14 cellular contexts compared by ENCODE assay signal in genomic region chr2:60531638-60532216, GRCh38. TPM values are rescaled to one million over a fixed set of nuclear protein-coding genes. Genes with fewer than 3 reads are reported as not detected.
DNase-seq lines count a peak whose midpoint lies in the region; ATAC-seq, FAIRE-seq and TF ChIP-seq lines count a peak whose summit lies in the region.
"Had no signal": no experiment of that assay in that cellular context is flagged by ENCODE, and none has a peak within 500 bp of the region (broad histone marks: within the 10 kb centered on the region; RNA-seq: fewer than 3 reads in every experiment).

No MANE protein-coding gene starts in this region.

- peaks cover 98% of the 10 kb centered on the region for H4K20me1 ChIP-seq in OCI-LY3 (ENCODE audit: insufficient read depth, low read length)

- peak overlapping the region; percentile 91 for H3K27ac Mint-ChIP-seq in glutamatergic neuron (ENCODE audit: unreplicated experiment)
- H3K27ac Mint-ChIP-seq: activated CD4-positive, alpha-beta T cell treated with anti-CD3 and anti-CD28 coated beads, Interleukin-2, amount 10 ng/mL, durations not matched to agents 7 days and 5 days had no signal

- no peaks in the 10 kb centered on the region for H3K36me3 Mint-ChIP-seq in glutamatergic neuron (ENCODE audit: unreplicated experiment)

- H3K27me3 Mint-ChIP-seq in glutamatergic neuron (ENCODE audit: unreplicated experiment), result peaks cover 6% of the 10 kb centered on the region

- peak overlapping the region; percentile 85 for H3K4me3 Mint-ChIP-seq in glutamatergic neuron (ENCODE audit: unreplicated experiment)
- H3K4me3 Mint-ChIP-seq: activated CD4-positive, alpha-beta T cell treated with anti-CD3 and anti-CD28 coated beads, Interleukin-2, amount 10 ng/mL, durations not matched to agents 7 days and 5 days had no signal

- no peak for ATAC-seq in gastrocnemius medialis
- no peak for ATAC-seq in HG03378 (IDR thresholded peaks at IDR 0.05; ENCODE audit: unreplicated experiment)
- ATAC-seq in GM21515 (IDR thresholded peaks at IDR 0.05; ENCODE audit: unreplicated experiment), result no peak

- DNase-seq in GM19239 (ENCODE audit: insufficient read length, low spot score), result no peak
- peak; percentile 53 for DNase-seq in glutamatergic neuron
- DNase-seq in retina, result peak; percentile 55
- no peak for DNase-seq in effector CD8-positive, alpha-beta T cell (lab: John Stamatoyannopoulos, UW)
- no peak for DNase-seq in gastrocnemius medialis
- DNase-seq: activated CD4-positive, alpha-beta T cell treated with anti-CD3 and anti-CD28 coated beads, Interleukin-2, amount 10 ng/mL, durations not matched to agents 7 days and 5 days; activated naive CD4-positive, alpha-beta T cell treated with anti-CD3 and anti-CD28 coated beads, Interleukin-2, amount 50 U/mL, for 16 hours; stimulated activated CD4-positive, alpha-beta T cell treated with anti-CD3 and anti-CD28 coated beads, Interleukin-4, amount 100 ng/mL, for 24 hours; substantia nigra had no signal

- H3K36me3 ChIP-seq in OCI-LY3 (replicated peaks; ENCODE audit: low read depth, low read length), result peaks cover 68% of the 10 kb centered on the region
- H3K36me3 ChIP-seq in gastrocnemius medialis, result no peaks in the 10 kb centered on the region
- H3K36me3 ChIP-seq: neutrophil had no signal

- H3K27me3 ChIP-seq in OCI-LY3 (ENCODE audit: low read depth, low read length) (no peaks in the 10 kb centered on the region), gastrocnemius medialis (peaks cover 16 to 36% (median 36%) of the 10 kb centered on the region in 3 donors)
- H3K27me3 ChIP-seq: neutrophil had no signal

- in situ Hi-C loops in gastrocnemius medialis (cut with MboI; ENCODE audit: low sequenced_read_pairs in 4 of 4), result no loop called here

- intact Hi-C loops in gastrocnemius medialis (cut with DNase I; ENCODE audit: low total_unique reads), result no loop called here

- no peaks in the 10 kb centered on the region for H3K9me3 ChIP-seq in OCI-LY3 (ENCODE audit: insufficient read depth, low read length)
- H3K9me3 ChIP-seq in gastrocnemius medialis, result no peaks in the 10 kb centered on the region
- H3K9me3 ChIP-seq: neutrophil had no signal

- peaks cover 87% of the 10 kb centered on the region for H3K4me1 Mint-ChIP-seq in glutamatergic neuron (ENCODE audit: low read depth, unreplicated experiment)

- H3K4me3 ChIP-seq in OCI-LY3 (ENCODE audit: low read length) (peak overlapping the region; percentile 71), gastrocnemius medialis (no peak overlapping the region)

- peaks cover 97% of the 10 kb centered on the region for H3K4me1 ChIP-seq in OCI-LY3 (ENCODE audit: low read length)
- H3K4me1 ChIP-seq in gastrocnemius medialis, result no peaks in the 10 kb centered on the region

- no peak for TF ChIP-seq POLR2A in gastrocnemius medialis (IDR thresholded peaks at IDR 0.05)

- peak overlapping the region; percentile 43 for H3K27ac ChIP-seq in OCI-LY3 (ENCODE audit: low read length)
- H3K27ac ChIP-seq in gastrocnemius medialis, result no peak overlapping the region
- H3K27ac ChIP-seq: KMS-11, neutrophil had no signal

- FAIRE-seq in GM19239 (lab: Jason Lieb, UNC), result peak; percentile 4

- H3K4me2 ChIP-seq in OCI-LY3 (ENCODE audit: low read length), result peak overlapping the region; percentile 89
- H3K4me2 ChIP-seq: KMS-11 had no signal

- H3K79me2 ChIP-seq in OCI-LY3 (ENCODE audit: low read length), result peaks cover 100% of the 10 kb centered on the region

- peaks cover 7% of the 10 kb centered on the region for H3K9me3 Mint-ChIP-seq in glutamatergic neuron (ENCODE audit: unreplicated experiment)
- H3K9me3 Mint-ChIP-seq: activated CD4-positive, alpha-beta T cell treated with anti-CD3 and anti-CD28 coated beads, Interleukin-2, amount 10 ng/mL, durations not matched to agents 7 days and 5 days had no signal

- TF ChIP-seq CTCF in OCI-LY3 (IDR thresholded peaks at IDR 0.05; ENCODE audit: low read depth, low read length) (no peak), glutamatergic neuron (IDR thresholded peaks at IDR 0.05; ENCODE audit: partially characterized antibody, unreplicated experiment) (no peak), gastrocnemius medialis (IDR thresholded peaks at IDR 0.05 in 4 of 5, conservative IDR thresholded peaks at IDR 0.05 in 1 of 5) (no peak)

- no peak overlapping the region for H2AFZ ChIP-seq in OCI-LY3 (ENCODE audit: low read depth, low read length)

- H3K9ac ChIP-seq in OCI-LY3 (ENCODE audit: low read length), result peak overlapping the region; percentile 57
- H3K9ac ChIP-seq: KMS-11 had no signal

RNA-seq across cellular contexts. Expression of gene BCL11A, which starts 21.7 kb away (rescaled TPM):
- 29.1 TPM for total RNA-seq in glutamatergic neuron (ENCODE audit: unreplicated experiment)
- total RNA-seq in gastrocnemius medialis, result 1 to 10 TPM in 1 of 4 donors, under 1 TPM in 2, not detected in 1; 0.04 to 1.0 (median 0.07) TPM

Comparison
In these comparisons a context has a peak if more than half of its experiments do, and no peak if none do; other contexts are left out.
1. DNase-seq: peak in glutamatergic neuron (single experiment) and retina (single experiment); none in GM19239 (single experiment), effector CD8-positive, alpha-beta T cell (single experiment) and gastrocnemius medialis (0 of 2).
2. RNA of gene BCL11A, which starts 21.7 kb away (total RNA-seq): 29.1 TPM in glutamatergic neuron (single experiment); 0.04 to 1.0 TPM in gastrocnemius medialis; every median in the first group is over 10 times any median in the second.